15 cellular contexts compared by ENCODE assay signal in genomic region chr9:27500902-27501301, GRCh38. TPM values are rescaled to one million over a fixed set of nuclear protein-coding genes. Genes with fewer than 3 reads are reported as not detected.
A peak's percentile ranks its signal among the peaks of the same experiment; 100 is the strongest.
DNase-seq lines count a peak whose midpoint lies in the region; ATAC-seq and TF ChIP-seq lines count a peak whose summit lies in the region.
"Not testable (repeated sequence)": the region's sequence is repeated elsewhere in the genome, so short reads cannot be mapped to it uniquely, and the experiment has no call there.
"Had no signal": no experiment of that assay in that cellular context is flagged by ENCODE, and none has a peak within 500 bp of the region (broad histone marks: within the 10 kb centered on the region; RNA-seq: fewer than 3 reads in every experiment).

No MANE protein-coding gene starts in this region.

- CTCF ChIA-PET in activated B cell treated with CpG ODN at 0.5 μM for 24 hours (lab: Charles Lee); mammary epithelial cell (lab: Charles Lee; ENCODE audit: low non-redundant PET): not testable (repeated sequence)

- H3K9me3 Mint-ChIP-seq in activated B cell treated with CpG ODN at 0.5 μM for 24 hours, naive B cell: not testable (repeated sequence)

- BruUV-seq in mammary epithelial cell (replicated peaks; lab: Mats Ljungman, UMichigan), result not testable (repeated sequence)

- not testable (repeated sequence) for H3K4me3 ChIP-seq in mammary epithelial cell (replicated peaks in 1 of 3; ENCODE audit: insufficient read depth in 1 of 3, low read depth in 2 of 3, low read length in 3 of 3)

- H3K36me3 ChIP-seq in mammary epithelial cell (ENCODE audit: insufficient read depth, low read length), result not testable (repeated sequence)

- ATAC-seq in activated B cell treated with CpG ODN at 0.5 μM for 24 hours (ENCODE audit: low read depth); foreskin keratinocyte; naive B cell (ENCODE audit: low read depth in 2 of 2): not testable (repeated sequence)

- H3K4me2 ChIP-seq in mammary epithelial cell (ENCODE audit: insufficient read depth, low read depth, low read length), result not testable (repeated sequence)

- DNase-seq in ELR (ENCODE audit: low read depth), result peak; percentile 8
- not testable (repeated sequence) for DNase-seq in activated B cell treated with CpG ODN at 0.5 μM for 24 hours; epithelial cell of prostate (ENCODE audit: low read depth, low spot score); naive B cell
- DNase-seq in mammary epithelial cell, result peak; percentile 60
- DNase-seq in foreskin keratinocyte, result peak in 1 of 2 donors; percentile 69

- peaks cover 57% of the 10 kb centered on the region for H3K4me1 Mint-ChIP-seq in activated B cell treated with CpG ODN at 0.5 μM for 24 hours
- peaks cover 54 to 70% (median 69%) of the 10 kb centered on the region in 3 donors for H3K4me1 Mint-ChIP-seq in naive B cell

- not testable (repeated sequence) for H3K9me3 ChIP-seq in mammary epithelial cell (replicated peaks; ENCODE audit: insufficient read depth, low read length)

- H3K27me3 Mint-ChIP-seq in activated B cell treated with CpG ODN at 0.5 μM for 24 hours, naive B cell: not testable (repeated sequence)

- POLR2A ChIA-PET in activated B cell treated with CpG ODN at 0.5 μM for 24 hours (lab: Charles Lee), result interaction anchor here (0.7 kb wide), 1 partner anchor 163 kb away, joined by 3 read pairs; no protein-coding TSS in a partner anchor

- peak overlapping the region; percentile 31 for H3K27ac ChIP-seq in mammary epithelial cell (ENCODE audit: insufficient read depth, low read depth, low read length)
- peak overlapping the region; percentile 95 for H3K27ac ChIP-seq in epithelial cell of prostate
- H3K27ac ChIP-seq in foreskin keratinocyte, result peak overlapping the region; percentile 82

- H3K79me2 ChIP-seq in mammary epithelial cell (ENCODE audit: insufficient read depth, low read length), result peaks cover 68% of the 10 kb centered on the region

- in situ Hi-C loops in mammary epithelial cell (cut with MboI; ENCODE audit: low sequenced_read_pairs in 2 of 2), result not testable (repeated sequence)

- not testable (repeated sequence) for H3K36me3 Mint-ChIP-seq in activated B cell treated with CpG ODN at 0.5 μM for 24 hours (ENCODE audit: low read depth); naive B cell

- not testable (repeated sequence) for H3K27me3 ChIP-seq in mammary epithelial cell (ENCODE audit: insufficient read depth, low read length); foreskin keratinocyte

- not testable (repeated sequence) for H3K9ac ChIP-seq in mammary epithelial cell (ENCODE audit: insufficient read depth, low read length)

- not testable (repeated sequence) for H2AFZ ChIP-seq in mammary epithelial cell (ENCODE audit: low read depth, low read length)

- H3K4me3 Mint-ChIP-seq in activated B cell treated with CpG ODN at 0.5 μM for 24 hours, result not testable (repeated sequence)
- peak overlapping the region in 1 of 8 donors; percentile 69 for H3K4me3 Mint-ChIP-seq in naive B cell

- dilution Hi-C loops in mammary epithelial cell (cut with HindIII; ENCODE audit: low sequenced_read_pairs), result not testable (repeated sequence)

- not testable (repeated sequence) for TF ChIP-seq CTCF in activated B cell treated with CpG ODN at 0.5 μM for 24 hours (IDR thresholded peaks at IDR 0.05); mammary epithelial cell (conservative IDR thresholded peaks at IDR 0.05 in 1 of 2, IDR thresholded peaks at IDR 0.05 in 1 of 2; ENCODE audit: extremely low read depth in 1 of 2, insufficient read depth in 1 of 2, low read depth in 1 of 2, low read length in 2 of 2); foreskin keratinocyte (conservative IDR thresholded peaks at IDR 0.05)

- intact Hi-C loops in activated B cell treated with CpG ODN at 0.5 μM for 24 hours (cut with micrococcal nuclease); mammary epithelial cell (cut with micrococcal nuclease): not testable (repeated sequence)

- not testable (repeated sequence) for H4K20me1 ChIP-seq in mammary epithelial cell (ENCODE audit: insufficient read depth, low read length)

- 41% methylated on average over 3 of the region's 3 CpGs for WGBS in mammary epithelial cell (ENCODE audit: low coverage, missing lambda C conversion rate)

- H3K27ac Mint-ChIP-seq in activated B cell treated with CpG ODN at 0.5 μM for 24 hours (peak overlapping the region; percentile 24), naive B cell (peak overlapping the region in 5 of 6 donors; percentile 3 to 80 (median 69))

- H3K4me1 ChIP-seq in mammary epithelial cell (ENCODE audit: insufficient read depth, low read length) (peaks cover 53% of the 10 kb centered on the region), foreskin keratinocyte (peaks cover 55% of the 10 kb centered on the region)

RNA-seq across cellular contexts. Expression of gene IFNK, which starts 23.2 kb away (rescaled TPM):
- total RNA-seq in activated B cell treated with CpG ODN at 0.5 μM for 24 hours, result not detected in 2 replicates
- not detected for total RNA-seq in mammary epithelial cell
- not detected for polyA plus RNA-seq in mammary epithelial cell
- not detected for polyA minus RNA-seq in mammary epithelial cell
- total RNA-seq in foreskin keratinocyte, result 55.8 and 72.0 TPM in 2 replicates
- 46.5 and 57.3 TPM in 2 replicates for polyA plus RNA-seq in foreskin keratinocyte
- not detected for polyA plus RNA-seq in naive B cell (ENCODE audit: low read depth in 6 of 6)
- total RNA-seq: A673; Caco-2; Calu3; CD4-positive, alpha-beta T cell; CD8-positive, alpha-beta T cell; G401; GM12878 had no signal
- polyA plus RNA-seq: AG04450, BJ had no signal

RNA-seq across cellular contexts. Expression of gene MOB3B, which starts 28.7 kb away (rescaled TPM):
- total RNA-seq in activated B cell treated with CpG ODN at 0.5 μM for 24 hours, result 7.3 and 10.0 TPM in 2 replicates
- total RNA-seq in mammary epithelial cell, result 10 to 100 TPM; 18.8 to 19.3 TPM
- polyA plus RNA-seq in mammary epithelial cell, result 14.9 TPM
- polyA minus RNA-seq in mammary epithelial cell, result 27.4 TPM
- 27.7 and 35.0 TPM in 2 replicates for total RNA-seq in foreskin keratinocyte
- polyA plus RNA-seq in foreskin keratinocyte, result 10.6 and 16.8 TPM in 2 replicates
- 10 to 100 TPM in 5 of 6 donors, 1 to 10 TPM in 1; 9.5 to 19.8 (median 15.7) TPM for polyA plus RNA-seq in naive B cell (ENCODE audit: low read depth in 6 of 6)
- total RNA-seq: G401 had no signal

Comparison
In these comparisons a context has a peak if more than half of its experiments do, and no peak if none do; other contexts are left out.
1. H3K27ac ChIP-seq: peak in every context shown above with its lines; median percentile 95 in epithelial cell of prostate; 82 in foreskin keratinocyte; 31 in mammary epithelial cell.
2. RNA of gene IFNK, which starts 23.2 kb away (total RNA-seq): 55.8 to 72.0 TPM in foreskin keratinocyte; not detected in mammary epithelial cell and not detected in activated B cell treated with CpG ODN at 0.5 μM for 24 hours; every median in the first group is over 10 times any median in the second.